24 cellular contexts compared by ENCODE assay signal in genomic region chr14:44449694-44450093, GRCh38. TPM values are rescaled to one million over a fixed set of nuclear protein-coding genes. Genes with fewer than 3 reads are reported as not detected.
"Had no signal": no experiment of that assay in that cellular context is flagged by ENCODE, and none has a peak within 500 bp of the region (broad histone marks: within the 10 kb centered on the region; RNA-seq: fewer than 3 reads in every experiment).

No MANE protein-coding gene starts in this region.

- H3K36me3 ChIP-seq: left lung, prostate gland, right atrium auricular region, upper lobe of left lung had no signal

- H3K9me3 ChIP-seq: body of pancreas, prostate gland, right atrium auricular region, upper lobe of left lung had no signal

- H3K27ac ChIP-seq: body of pancreas, epithelial cell of prostate, left lung, prostate gland, right atrium auricular region, upper lobe of left lung had no signal

- H3K4me3 ChIP-seq: body of pancreas, left lung, prostate gland, right atrium auricular region, upper lobe of left lung had no signal

- H3K4me1 ChIP-seq: body of pancreas, left lung, prostate gland, right atrium auricular region, upper lobe of left lung had no signal

- DNase-seq: activated CD4-positive, alpha-beta T cell treated with anti-CD3 and anti-CD28 coated beads, Interleukin-2, amount 10 ng/mL, durations not matched to agents 24 days and 14 days; activated CD8-positive, alpha-beta T cell treated with anti-CD3 and anti-CD28 coated beads, Interleukin-2, amount 10 ng/mL, durations not matched to agents 7 days and 5 days; activated naive CD4-positive, alpha-beta T cell treated with Interleukin-2 at 50 U/mL for 16 hours; activated naive CD8-positive, alpha-beta T cell treated with anti-CD3 and anti-CD28 coated beads, Interleukin-2, amount 10 ng/mL, durations not matched to agents 7 days and 5 days; activated T-cell treated with anti-CD3 and anti-CD28 coated beads, Interleukin-2, amount 50 U/mL, for 24 hours; body of pancreas; effector memory CD8-positive, alpha-beta T cell; foreskin melanocyte; kidney; left lung; naive B cell; stimulated activated CD4-positive, alpha-beta T cell treated with anti-CD3 and anti-CD28 coated beads, Interleukin-2, amount 100 ng/mL, for 48 hours; T1000; upper lobe of left lung had no signal

- H3K27me3 ChIP-seq: body of pancreas, left lung, right atrium auricular region, upper lobe of left lung had no signal

- FAIRE-seq: kidney had no signal

RNA-seq across cellular contexts. Expression of gene FSCB, which starts 57.4 kb away (rescaled TPM):
- total RNA-seq: activated CD4-positive, alpha-beta T cell treated with anti-CD3 and anti-CD28 coated beads, Interleukin-2, amount 10 ng/mL, durations not matched to agents 24 days and 14 days; activated CD8-positive, alpha-beta T cell treated with anti-CD3 and anti-CD28 coated beads, Interleukin-2, amount 10 ng/mL, durations not matched to agents 7 days and 5 days; activated naive CD8-positive, alpha-beta T cell treated with anti-CD3 and anti-CD28 coated beads, Interleukin-2, amount 10 ng/mL, durations not matched to agents 7 days and 5 days; activated T-helper 2 cell treated with anti-CD3 and anti-CD28 coated beads, Interferon-gamma antibody, Interleukin-2, Interleukin-4, amounts not matched to agents 10 μg/mL and 5 μg/mL and 100 μg/mL, durations not matched to agents 14 hours and 24 hours and 36 hours; cardiac septum; dermis microvascular lymphatic vessel endothelial cell; fibroblast of lung; kidney; lung microvascular endothelial cell; neural crest cell; right atrium auricular region; T-helper 1 cell treated with Interleukin-12 subunit alpha and Interleukin-12 subunit beta and Interleukin-4 antibody, amounts not matched to agents 30 ng/mL and 1 ng/mL, for 36 hours had no signal
- polyA plus RNA-seq: fibroblast of lung had no signal
